Comparison of ENCODE assay signal across 8 cellular contexts in genomic region chr2:191675807-191676667, GRCh38. TPM values are rescaled to one million over a fixed set of nuclear protein-coding genes. Genes with fewer than 3 reads are reported as not detected.
DNase-seq lines count a peak whose midpoint lies in the region; ATAC-seq lines count a peak whose summit lies in the region.

No MANE protein-coding gene starts in this region.

- peak overlapping the region; percentile 100 for H3K27ac Mint-ChIP-seq in activated CD8-positive, alpha-beta memory T cell treated with anti-CD3 and anti-CD28 coated beads, Interleukin-2, amount 10 ng/mL, durations not matched to agents 7 days and 5 days

- peak; percentile 63 for ATAC-seq in GM21576 (IDR thresholded peaks at IDR 0.05; ENCODE audit: unreplicated experiment)
- ATAC-seq in activated CD8-positive, alpha-beta memory T cell treated with anti-CD3 and anti-CD28 coated beads, Interleukin-2, amount 10 ng/mL, durations not matched to agents 7 days and 5 days: peak; percentile 35

- H3K27ac ChIP-seq in KOPT-K1 (ENCODE audit: low read depth, low read length, poor library complexity, severe bottlenecking): peak overlapping the region; percentile 96

- H3K9me3 ChIP-seq in KOPT-K1 (ENCODE audit: insufficient read depth, low read length, poor library complexity, severe bottlenecking): peaks cover 6% of the 10 kb centered on the region

- peaks cover 6% of the 10 kb centered on the region; the same call in 1 of the 2 replicates for H3K36me3 ChIP-seq in KOPT-K1 (ENCODE audit: insufficient read depth, low read length)

- peak overlapping the region; percentile 100 for H3K4me3 Mint-ChIP-seq in activated CD8-positive, alpha-beta memory T cell treated with anti-CD3 and anti-CD28 coated beads, Interleukin-2, amount 10 ng/mL, durations not matched to agents 7 days and 5 days

- DNase-seq in ELR (ENCODE audit: low read depth) (peak; percentile 46), germinal center (ENCODE audit: low spot score) (peak; percentile 64), kidney glomerular epithelial cell (lab: John Stamatoyannopoulos, UW) (no peak), NCI-H69 (lab: John Stamatoyannopoulos, UW) (no peak)
- DNase-seq in activated CD8-positive, alpha-beta memory T cell treated with anti-CD3 and anti-CD28 coated beads, Interleukin-2, amount 10 ng/mL, durations not matched to agents 7 days and 5 days: peak; percentile 87
- peak; percentile 26 to 40 for DNase-seq in stimulated activated CD4-positive, alpha-beta T cell treated with anti-CD3 and anti-CD28 coated beads, Interleukin-1b, Interleukin-23, amount 100 ng/mL, for 4 hours (ENCODE audit: low read depth in 2 of 2)

- H3K9me3 Mint-ChIP-seq in activated CD8-positive, alpha-beta memory T cell treated with anti-CD3 and anti-CD28 coated beads, Interleukin-2, amount 10 ng/mL, durations not matched to agents 7 days and 5 days (ENCODE audit: low read depth): no peaks in the 10 kb centered on the region

- no peaks in the 10 kb centered on the region for H3K27me3 Mint-ChIP-seq in activated CD8-positive, alpha-beta memory T cell treated with anti-CD3 and anti-CD28 coated beads, Interleukin-2, amount 10 ng/mL, durations not matched to agents 7 days and 5 days

- peaks cover 21% of the 10 kb centered on the region for H3K36me3 Mint-ChIP-seq in activated CD8-positive, alpha-beta memory T cell treated with anti-CD3 and anti-CD28 coated beads, Interleukin-2, amount 10 ng/mL, durations not matched to agents 7 days and 5 days

- CTCF ChIA-PET in activated CD8-positive, alpha-beta memory T cell treated with anti-CD3 and anti-CD28 coated beads, Interleukin-2, amount 10 ng/mL, durations not matched to agents 7 days and 5 days (lab: Charles Lee): interaction anchor here (0.9 to 2.8 kb wide), 9 partner anchors 9 to 109 kb away, joined by 3 to 12 read pairs (median 4); no protein-coding TSS in a partner anchor

- H3K4me1 Mint-ChIP-seq in activated CD8-positive, alpha-beta memory T cell treated with anti-CD3 and anti-CD28 coated beads, Interleukin-2, amount 10 ng/mL, durations not matched to agents 7 days and 5 days: peaks cover 33% of the 10 kb centered on the region

RNA-seq across cellular contexts. Expression of gene NABP1, which starts 1.9 kb away (rescaled TPM):
- total RNA-seq in activated CD8-positive, alpha-beta memory T cell treated with anti-CD3 and anti-CD28 coated beads, Interleukin-2, amount 10 ng/mL, durations not matched to agents 7 days and 5 days: 10 to 100 TPM; 49.2 to 52.3 TPM

Comparison
In these comparisons a context has a peak if more than half of its experiments do, and no peak if none do; other contexts are left out.
1. DNase-seq: peak in ELR (single experiment), activated CD8-positive, alpha-beta memory T cell treated with anti-CD3 and anti-CD28 coated beads, Interleukin-2, amount 10 ng/mL, durations not matched to agents 7 days and 5 days (single experiment), germinal center (single experiment) and stimulated activated CD4-positive, alpha-beta T cell treated with anti-CD3 and anti-CD28 coated beads, Interleukin-1b, Interleukin-23, amount 100 ng/mL, for 4 hours (2 of 2); none in kidney glomerular epithelial cell (single experiment) and NCI-H69 (single experiment).